ENCODE assay signal across 5 cellular contexts in the genomic region with DNA sequence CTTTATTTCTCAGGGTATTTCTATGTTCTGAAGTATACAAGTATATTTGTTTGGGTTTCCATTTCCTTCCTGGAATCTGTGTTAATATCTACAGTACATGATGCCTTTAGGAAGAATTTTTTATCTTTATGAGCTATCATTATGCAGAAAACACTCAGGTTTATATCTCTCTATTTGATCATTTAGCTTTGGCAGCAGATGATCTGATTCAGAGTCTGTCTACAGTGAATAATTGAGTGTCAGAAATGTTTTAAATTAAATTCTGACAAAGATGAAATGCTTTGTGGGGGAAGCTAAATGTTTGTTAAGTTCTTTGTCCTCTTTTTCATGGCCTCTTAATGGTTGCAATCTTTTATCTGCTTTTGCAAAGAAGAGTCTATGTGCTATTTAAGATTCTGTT.
"Had no signal": no experiment of that assay in that cellular context is flagged by ENCODE, and none has a peak within 500 bp of the region (broad histone marks: within the 10 kb centered on the region; RNA-seq: fewer than 3 reads in every experiment).

No MANE protein-coding gene starts in this region.

- H3K27ac Mint-ChIP-seq: GM23338, H9, IgD-negative memory B cell had no signal

- DNase-seq: H9, HCEC 1CT had no signal

- H3K27ac ChIP-seq: HL-60 had no signal

- H2AFZ ChIP-seq: GM23338 had no signal

- H3K27me3 Mint-ChIP-seq: IgD-negative memory B cell had no signal

- H3K4me2 ChIP-seq: GM23338 had no signal

- H3K9me3 Mint-ChIP-seq: GM23338 had no signal

- H3K4me3 Mint-ChIP-seq: GM23338, H9, IgD-negative memory B cell had no signal

- H3K4me1 Mint-ChIP-seq: IgD-negative memory B cell had no signal

- H3K36me3 Mint-ChIP-seq: IgD-negative memory B cell had no signal

- H3K4me3 ChIP-seq: GM23338 had no signal
